In genomic region chr10:93465806-93466675, GRCh38 we compare ENCODE assay signal across 8 cellular contexts. TPM values are rescaled to one million over a fixed set of nuclear protein-coding genes. Genes with fewer than 3 reads are reported as not detected.
A peak's percentile ranks its signal among the peaks of the same experiment; 100 is the strongest.
DNase-seq lines count a peak whose midpoint lies in the region; ATAC-seq and TF ChIP-seq lines count a peak whose summit lies in the region.

No MANE protein-coding gene starts in this region.

- H3K4me3 ChIP-seq in coronary artery (peak overlapping the region; percentile 50), mesenchymal stem cell (ENCODE audit: insufficient read depth in 1 of 2, low read depth in 1 of 2, low read length in 2 of 2) (peak overlapping the region in 1 of 2 experiments; percentile 2)

- POLR2A ChIA-PET in activated CD8-positive, alpha-beta T cell treated with anti-CD3 and anti-CD28 coated beads, Interleukin-2, amount 10 ng/mL, durations not matched to agents 7 days and 5 days (lab: Charles Lee): no interaction called here

- H3K4me1 ChIP-seq in mesenchymal stem cell (ENCODE audit: control insufficient read depth, insufficient read depth, low read depth, low read length): peaks cover 28% of the 10 kb centered on the region

- peak; percentile 97 for DNase-seq in Caki2 (ENCODE audit: low read depth)
- DNase-seq in NCI-H2196 treated with DMSO at 0.1 percent for 48 hours (lab: John Stamatoyannopoulos, UW; ENCODE audit: unreplicated experiment): peak; percentile 16
- DNase-seq in coronary artery (ENCODE audit: low spot score): peak; percentile 98
- DNase-seq in mesenchymal stem cell: peak; percentile 97
- DNase-seq in NCI-H187 treated with DMSO at 0.1 percent for 48 hours (lab: John Stamatoyannopoulos, UW): no peak
- DNase-seq in stimulated activated effector memory CD8-positive, alpha-beta T cell treated with anti-CD3 and anti-CD28 coated beads, Interleukin-12 subunit alpha, Interleukin-12 subunit beta, amount 100 ng/mL, for 72 hours (ENCODE audit: low spot score in 2 of 2): no peak
- DNase-seq in activated CD8-positive, alpha-beta T cell treated with anti-CD3 and anti-CD28 coated beads, Interleukin-2, amount 10 ng/mL, durations not matched to agents 7 days and 5 days: no peak
- DNase-seq in GM19238 (ENCODE audit: insufficient read length, low spot score): no peak

- CTCF ChIA-PET in activated CD8-positive, alpha-beta T cell treated with anti-CD3 and anti-CD28 coated beads, Interleukin-2, amount 10 ng/mL, durations not matched to agents 7 days and 5 days (lab: Charles Lee): no interaction called here

- H3K9me3 Mint-ChIP-seq in stimulated activated effector memory CD8-positive, alpha-beta T cell treated with anti-CD3 and anti-CD28 coated beads, Interleukin-12 subunit alpha, Interleukin-12 subunit beta, amount 100 ng/mL, for 72 hours: no peaks in the 10 kb centered on the region
- H3K9me3 Mint-ChIP-seq in activated CD8-positive, alpha-beta T cell treated with anti-CD3 and anti-CD28 coated beads, Interleukin-2, amount 10 ng/mL, durations not matched to agents 7 days and 5 days (ENCODE audit: insufficient read depth): no peaks in the 10 kb centered on the region

- peak overlapping the region; percentile 55 to 92 for H3K4ac ChIP-seq in mesenchymal stem cell (ENCODE audit: low read depth in 1 of 2, low read length in 2 of 2)

- peak overlapping the region; percentile 86 for H4K91ac ChIP-seq in mesenchymal stem cell (ENCODE audit: low read length)

- no peak overlapping the region for H2AFZ ChIP-seq in mesenchymal stem cell (ENCODE audit: low read depth, low read length)

- H2BK15ac ChIP-seq in mesenchymal stem cell (ENCODE audit: low read depth, poor library complexity, severe bottlenecking): peak overlapping the region; percentile 73

- H3K4me3 Mint-ChIP-seq in stimulated activated effector memory CD8-positive, alpha-beta T cell treated with anti-CD3 and anti-CD28 coated beads, Interleukin-12 subunit alpha, Interleukin-12 subunit beta, amount 100 ng/mL, for 72 hours: no peak overlapping the region
- no peak overlapping the region for H3K4me3 Mint-ChIP-seq in activated CD8-positive, alpha-beta T cell treated with anti-CD3 and anti-CD28 coated beads, Interleukin-2, amount 10 ng/mL, durations not matched to agents 7 days and 5 days

- peak overlapping the region; percentile 86 for H4K8ac ChIP-seq in mesenchymal stem cell (ENCODE audit: low read length)

- peak overlapping the region; percentile 57 for H2BK120ac ChIP-seq in mesenchymal stem cell (ENCODE audit: low read depth, low read length)

- H3K79me1 ChIP-seq in mesenchymal stem cell (replicated peaks; ENCODE audit: low read length, poor library complexity, severe bottlenecking): no peaks in the 10 kb centered on the region

- no peak overlapping the region for H3K27ac Mint-ChIP-seq in stimulated activated effector memory CD8-positive, alpha-beta T cell treated with anti-CD3 and anti-CD28 coated beads, Interleukin-12 subunit alpha, Interleukin-12 subunit beta, amount 100 ng/mL, for 72 hours
- no peak overlapping the region for H3K27ac Mint-ChIP-seq in activated CD8-positive, alpha-beta T cell treated with anti-CD3 and anti-CD28 coated beads, Interleukin-2, amount 10 ng/mL, durations not matched to agents 7 days and 5 days

- peak overlapping the region; percentile 24 for H3K4me2 ChIP-seq in mesenchymal stem cell (ENCODE audit: low read length, poor library complexity, severe bottlenecking)

- peak overlapping the region; percentile 58 to 79 for H3K18ac ChIP-seq in mesenchymal stem cell (ENCODE audit: low read depth in 1 of 2, low read length in 2 of 2)

- peak overlapping the region; percentile 86 for H3K9ac ChIP-seq in mesenchymal stem cell (ENCODE audit: low read length)

- H3K27ac ChIP-seq in coronary artery (peak overlapping the region; percentile 80 to 96), mesenchymal stem cell (ENCODE audit: low read length, poor library complexity, severe bottlenecking) (peak overlapping the region; percentile 98)

- peak overlapping the region; percentile 87 for H2BK5ac ChIP-seq in mesenchymal stem cell (ENCODE audit: low read depth, low read length, poor library complexity, severe bottlenecking)

- ATAC-seq in stimulated activated effector memory CD8-positive, alpha-beta T cell treated with anti-CD3 and anti-CD28 coated beads, Interleukin-12 subunit alpha, Interleukin-12 subunit beta, amount 100 ng/mL, for 72 hours: no peak
- no peak for ATAC-seq in activated CD8-positive, alpha-beta T cell treated with anti-CD3 and anti-CD28 coated beads, Interleukin-2, amount 10 ng/mL, durations not matched to agents 7 days and 5 days

- no peak for TF ChIP-seq CTCF in coronary artery (IDR thresholded peaks at IDR 0.05)

- H3K23ac ChIP-seq in mesenchymal stem cell (ENCODE audit: low read length in 2 of 2): peak overlapping the region in 1 of 2 experiments; percentile 51

- H2AK5ac ChIP-seq in mesenchymal stem cell (ENCODE audit: low read length, severe bottlenecking): peak overlapping the region; percentile 98

- no peaks in the 10 kb centered on the region for H3K9me3 ChIP-seq in mesenchymal stem cell (ENCODE audit: control insufficient read depth, low read length)

- in situ Hi-C loops in Caki2 (cut with HindIII; ENCODE audit: low pct_unique_long_range_greater_than_20kb, low sequenced_read_pairs): no loop called here

- 15% methylated on average over 8 of the region's 8 CpGs for WGBS in mesenchymal stem cell

- H3K14ac ChIP-seq in mesenchymal stem cell (ENCODE audit: low read length in 2 of 2): peak overlapping the region in 1 of 2 experiments; percentile 72

- H3K27me3 Mint-ChIP-seq in activated CD8-positive, alpha-beta T cell treated with anti-CD3 and anti-CD28 coated beads, Interleukin-2, amount 10 ng/mL, durations not matched to agents 7 days and 5 days (ENCODE audit: low read depth): peaks cover 2% of the 10 kb centered on the region

- H3K27me3 ChIP-seq in mesenchymal stem cell (ENCODE audit: control insufficient read depth in 1 of 2, insufficient read depth in 1 of 2, low read length in 2 of 2): no peaks in the 10 kb centered on the region

- H2BK12ac ChIP-seq in mesenchymal stem cell (ENCODE audit: low read length in 2 of 2): peak overlapping the region; percentile 46 to 80

- H3K36me3 Mint-ChIP-seq in stimulated activated effector memory CD8-positive, alpha-beta T cell treated with anti-CD3 and anti-CD28 coated beads, Interleukin-12 subunit alpha, Interleukin-12 subunit beta, amount 100 ng/mL, for 72 hours: no peaks in the 10 kb centered on the region
- H3K36me3 Mint-ChIP-seq in activated CD8-positive, alpha-beta T cell treated with anti-CD3 and anti-CD28 coated beads, Interleukin-2, amount 10 ng/mL, durations not matched to agents 7 days and 5 days (ENCODE audit: low read depth): no peaks in the 10 kb centered on the region

- H3K36me3 ChIP-seq in mesenchymal stem cell (ENCODE audit: control insufficient read depth in 1 of 2, insufficient read depth in 2 of 2, low read depth in 1 of 2, low read length in 2 of 2): peaks cover 18 to 20% of the 10 kb centered on the region in 2 experiments

- peaks cover 21% of the 10 kb centered on the region for H3K4me1 Mint-ChIP-seq in stimulated activated effector memory CD8-positive, alpha-beta T cell treated with anti-CD3 and anti-CD28 coated beads, Interleukin-12 subunit alpha, Interleukin-12 subunit beta, amount 100 ng/mL, for 72 hours
- peaks cover 6% of the 10 kb centered on the region for H3K4me1 Mint-ChIP-seq in activated CD8-positive, alpha-beta T cell treated with anti-CD3 and anti-CD28 coated beads, Interleukin-2, amount 10 ng/mL, durations not matched to agents 7 days and 5 days (ENCODE audit: low read depth)

RNA-seq across cellular contexts. Expression of gene MYOF, which starts 16.1 kb away (rescaled TPM):
- total RNA-seq in Caki2 (2014; rRNA removed; shearing (Covaris generic); ENCODE audit: low replicate concordance): 67.0 and 83.1 TPM in 2 replicates
- polyA plus RNA-seq in mesenchymal stem cell (2013, experiment 1 of 2): 151 TPM
- 144 TPM for polyA plus RNA-seq in mesenchymal stem cell (2013, experiment 2 of 2)
- total RNA-seq in activated CD8-positive, alpha-beta T cell treated with anti-CD3 and anti-CD28 coated beads, Interleukin-2, amount 10 ng/mL, durations not matched to agents 7 days and 5 days: under 1 TPM; 0.37 to 0.39 TPM

RNA-seq across cellular contexts. Expression of gene CEP55, which starts 30.4 kb away (rescaled TPM):
- 44.4 and 58.9 TPM in 2 replicates for total RNA-seq in Caki2 (2014; rRNA removed; shearing (Covaris generic); ENCODE audit: low replicate concordance)
- 8.3 TPM for polyA plus RNA-seq in mesenchymal stem cell (2013, experiment 1 of 2)
- polyA plus RNA-seq in mesenchymal stem cell (2013, experiment 2 of 2): 8.3 TPM
- total RNA-seq in activated CD8-positive, alpha-beta T cell treated with anti-CD3 and anti-CD28 coated beads, Interleukin-2, amount 10 ng/mL, durations not matched to agents 7 days and 5 days: 10 to 100 TPM; 81.1 TPM

Comparison
In these comparisons a context has a peak if more than half of its experiments do, and no peak if none do; other contexts are left out.
1. DNase-seq: peak in Caki2 (single experiment), NCI-H2196 treated with DMSO at 0.1 percent for 48 hours (single experiment), coronary artery (single experiment) and mesenchymal stem cell (single experiment); none in NCI-H187 treated with DMSO at 0.1 percent for 48 hours (single experiment), stimulated activated effector memory CD8-positive, alpha-beta T cell treated with anti-CD3 and anti-CD28 coated beads, Interleukin-12 subunit alpha, Interleukin-12 subunit beta, amount 100 ng/mL, for 72 hours (0 of 2), activated CD8-positive, alpha-beta T cell treated with anti-CD3 and anti-CD28 coated beads, Interleukin-2, amount 10 ng/mL, durations not matched to agents 7 days and 5 days (single experiment) and GM19238 (single experiment).
2. RNA of gene MYOF, which starts 16.1 kb away (total RNA-seq): 67.0 to 83.1 TPM in Caki2; 0.37 to 0.39 TPM in activated CD8-positive, alpha-beta T cell treated with anti-CD3 and anti-CD28 coated beads, Interleukin-2, amount 10 ng/mL, durations not matched to agents 7 days and 5 days; every median in the first group is over 10 times any median in the second.